ENCODE assay signal across 13 cellular contexts in the genomic region with DNA sequence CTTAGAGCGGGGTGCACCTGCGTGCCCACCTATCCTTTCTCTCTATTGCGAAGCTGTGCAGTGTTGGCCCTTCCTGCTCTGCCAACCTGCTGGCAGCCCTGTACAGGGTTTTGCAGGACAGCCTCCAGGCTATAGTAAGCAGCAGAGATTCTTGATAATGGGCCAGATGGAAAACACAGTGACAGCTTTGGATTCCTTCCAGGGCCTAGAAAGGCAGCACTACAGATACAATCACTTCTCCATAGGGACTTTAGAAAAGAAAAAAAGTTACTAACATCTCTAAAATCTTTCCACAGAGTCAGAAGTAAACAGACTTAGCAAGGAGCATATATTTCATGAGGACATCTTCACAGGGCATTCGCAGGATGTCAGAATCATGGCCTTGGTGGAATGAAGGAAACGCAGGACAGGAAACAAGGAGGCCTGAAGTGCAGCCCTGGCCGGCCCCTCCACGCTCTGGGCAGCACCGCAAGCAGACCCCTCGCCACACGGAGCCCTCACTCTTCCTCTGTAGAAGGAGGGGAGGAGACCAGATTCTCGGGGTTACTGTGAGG.
DNase-seq lines count a peak whose midpoint lies in the region; ATAC-seq and TF ChIP-seq lines count a peak whose summit lies in the region.
"Had no signal": no experiment of that assay in that cellular context is flagged by ENCODE, and none has a peak within 500 bp of the region (broad histone marks: within the 10 kb centered on the region; RNA-seq: fewer than 3 reads in every experiment).

No MANE protein-coding gene starts in this region.

- peaks cover 7% of the 10 kb centered on the region for H3K4me1 Mint-ChIP-seq in stimulated activated naive CD8-positive, alpha-beta T cell treated with anti-CD3 and anti-CD28 coated beads, Interleukin-15, amount 100 ng/mL, for 72 hours
- H3K4me1 Mint-ChIP-seq: central memory CD8-positive, alpha-beta T cell had no signal

- peaks cover 24% of the 10 kb centered on the region for H3K4me1 ChIP-seq in RWPE2 (ENCODE audit: insufficient read depth, poor library complexity, severe bottlenecking)
- peaks cover 4% of the 10 kb centered on the region in 2 experiments for H3K4me1 ChIP-seq in trophoblast cell (ENCODE audit: control insufficient read depth in 1 of 2, insufficient read depth in 2 of 2, low read length in 2 of 2)

- no peak overlapping the region for H3K4me3 Mint-ChIP-seq in stimulated activated naive CD8-positive, alpha-beta T cell treated with anti-CD3 and anti-CD28 coated beads, Interleukin-15, amount 100 ng/mL, for 72 hours
- H3K4me3 Mint-ChIP-seq: central memory CD8-positive, alpha-beta T cell had no signal

- WGBS in trophoblast cell (ENCODE audit: extremely low coverage, insufficient coverage, insufficient read length) = no CpG with 5 or more reads among the region's 11 CpGs

- peak; percentile 10 for DNase-seq in Ammon's horn (ENCODE audit: low spot score)
- no peak for DNase-seq in RWPE2 (ENCODE audit: low spot score)
- peak; percentile 90 for DNase-seq in fibroblast of the aortic adventitia (ENCODE audit: low read depth)
- no peak for DNase-seq in trophoblast cell
- DNase-seq in HUDEP-2 (lab: John Stamatoyannopoulos, UW; ENCODE audit: unreplicated experiment in 76 of 76) = no peak
- DNase-seq in NCI-H1436 (lab: John Stamatoyannopoulos, UW) = no peak
- DNase-seq in stimulated activated naive CD8-positive, alpha-beta T cell treated with anti-CD3 and anti-CD28 coated beads, Interleukin-15, amount 100 ng/mL, for 72 hours = no peak
- DNase-seq in NCI-H69 (lab: John Stamatoyannopoulos, UW) = no peak
- DNase-seq: activated CD4-positive, alpha-beta T cell treated with anti-CD3 and anti-CD28 coated beads for 4 hours; DMS153; OCI-M1; stimulated activated CD4-positive, alpha-beta T cell treated with anti-CD3 and anti-CD28 coated beads, Interleukin-2, amount 100 ng/mL, for 48 hours had no signal

- no peak overlapping the region for H2AK5ac ChIP-seq in trophoblast cell (ENCODE audit: low read length)

- no peak for TF ChIP-seq CTCF in RWPE2 (IDR thresholded peaks at IDR 0.05; ENCODE audit: poor library complexity, severe bottlenecking)
- no peak for TF ChIP-seq CTCF in fibroblast of the aortic adventitia (IDR thresholded peaks at IDR 0.05; ENCODE audit: insufficient read depth, low read length)

- H3K4ac ChIP-seq in trophoblast cell (ENCODE audit: low read depth, low read length) = no peak overlapping the region

- H4K12ac ChIP-seq in trophoblast cell (ENCODE audit: low read depth, low read length) = no peak overlapping the region

- H3K36me3 ChIP-seq in RWPE2 (ENCODE audit: low read depth) = no peaks in the 10 kb centered on the region
- H3K36me3 ChIP-seq in trophoblast cell (ENCODE audit: control insufficient read depth in 1 of 2, insufficient read depth in 2 of 2, low read length in 2 of 2) = no peaks in the 10 kb centered on the region

- no peak overlapping the region for H4K8ac ChIP-seq in trophoblast cell (ENCODE audit: low read depth, low read length)

- H2BK5ac ChIP-seq in trophoblast cell (ENCODE audit: low read depth, low read length, poor library complexity) = peak overlapping the region; percentile 50

- peak overlapping the region; percentile 59 for H2BK12ac ChIP-seq in trophoblast cell (ENCODE audit: low read length)

- H3K4me2 ChIP-seq in trophoblast cell (ENCODE audit: low read length) = no peak overlapping the region

- H3K23ac ChIP-seq in trophoblast cell (ENCODE audit: low read length) = no peak overlapping the region

- H3K79me2 ChIP-seq in trophoblast cell (ENCODE audit: control insufficient read depth, insufficient read depth, low read length, poor library complexity) = no peaks in the 10 kb centered on the region

- no peak overlapping the region for H3K9ac ChIP-seq in trophoblast cell (ENCODE audit: low read length)

- H3K9me3 ChIP-seq in RWPE2 (ENCODE audit: severe bottlenecking) (no peaks in the 10 kb centered on the region), trophoblast cell (ENCODE audit: insufficient read depth, low read depth, low read length) (peaks cover 2% of the 10 kb centered on the region)

- H3K27me3 ChIP-seq in RWPE2 (ENCODE audit: insufficient read depth, poor library complexity, severe bottlenecking) (no peaks in the 10 kb centered on the region), trophoblast cell (ENCODE audit: insufficient read depth, low read length) (no peaks in the 10 kb centered on the region)

- no peak overlapping the region for H2BK120ac ChIP-seq in trophoblast cell (ENCODE audit: insufficient read depth, low read length, poor library complexity)

- peaks cover 2% of the 10 kb centered on the region for H3K79me1 ChIP-seq in trophoblast cell (ENCODE audit: low read length)

- H3K18ac ChIP-seq in trophoblast cell (ENCODE audit: low read length) = no peak overlapping the region

- no peaks in the 10 kb centered on the region for H3K9me3 Mint-ChIP-seq in stimulated activated naive CD8-positive, alpha-beta T cell treated with anti-CD3 and anti-CD28 coated beads, Interleukin-15, amount 100 ng/mL, for 72 hours
- H3K9me3 Mint-ChIP-seq: central memory CD8-positive, alpha-beta T cell had no signal

- peak overlapping the region in 1 of 2 donors; percentile 50 for H3K27ac Mint-ChIP-seq in stimulated activated naive CD8-positive, alpha-beta T cell treated with anti-CD3 and anti-CD28 coated beads, Interleukin-15, amount 100 ng/mL, for 72 hours

- H3K27me3 Mint-ChIP-seq in stimulated activated naive CD8-positive, alpha-beta T cell treated with anti-CD3 and anti-CD28 coated beads, Interleukin-15, amount 100 ng/mL, for 72 hours = peaks cover 31% of the 10 kb centered on the region

- no peak overlapping the region for H4K91ac ChIP-seq in trophoblast cell (ENCODE audit: low read depth, low read length)

- ATAC-seq in RWPE2 (ENCODE audit: low read depth) = peak; percentile 78
- ATAC-seq in stimulated activated naive CD8-positive, alpha-beta T cell treated with anti-CD3 and anti-CD28 coated beads, Interleukin-15, amount 100 ng/mL, for 72 hours = no peak

- H3K4me3 ChIP-seq in RWPE2 (ENCODE audit: severe bottlenecking) = no peak overlapping the region
- H3K4me3 ChIP-seq in fibroblast of the aortic adventitia (ENCODE audit: low read depth, low read length) = no peak overlapping the region
- H3K4me3 ChIP-seq in trophoblast cell (ENCODE audit: low read depth, low read length) = no peak overlapping the region

- H3K27ac ChIP-seq in RWPE2 (ENCODE audit: poor library complexity, severe bottlenecking) = peak overlapping the region; percentile 30
- H3K27ac ChIP-seq in trophoblast cell (ENCODE audit: low read depth, low read length) = no peak overlapping the region

- H2AFZ ChIP-seq in trophoblast cell (ENCODE audit: insufficient read depth, low read length, poor library complexity) = no peak overlapping the region

- no peak overlapping the region for H3K14ac ChIP-seq in trophoblast cell (ENCODE audit: low read length)

Comparison
In these comparisons a context has a peak if more than half of its experiments do, and no peak if none do; other contexts are left out.
1. DNase-seq: peak in Ammon's horn (single experiment) and fibroblast of the aortic adventitia (single experiment); none in RWPE2 (single experiment), trophoblast cell (0 of 2), HUDEP-2 (0 of 76), NCI-H1436 (single experiment), stimulated activated naive CD8-positive, alpha-beta T cell treated with anti-CD3 and anti-CD28 coated beads, Interleukin-15, amount 100 ng/mL, for 72 hours (0 of 2) and NCI-H69 (single experiment).